ENCODE assay signal across 11 cellular contexts in genomic region chr3:158091526-158091925, GRCh38. TPM values are rescaled to one million over a fixed set of nuclear protein-coding genes. Genes with fewer than 3 reads are reported as not detected.
DNase-seq lines count a peak whose midpoint lies in the region; ATAC-seq, FAIRE-seq and TF ChIP-seq lines count a peak whose summit lies in the region.
"Had no signal": no experiment of that assay in that cellular context is flagged by ENCODE, and none has a peak within 500 bp of the region (broad histone marks: within the 10 kb centered on the region; RNA-seq: fewer than 3 reads in every experiment).

No MANE protein-coding gene starts in this region.

- H3K27me3 Mint-ChIP-seq in T-helper 17 cell, result peaks cover 70% of the 10 kb centered on the region

- intact Hi-C loops in left ventricle myocardium inferior (cut with micrococcal nuclease), result no loop called here
- intact Hi-C loops in cardiac septum (cut with DNase I), result no loop called here

- ATAC-seq in T-helper 17 cell, result no peak
- ATAC-seq: effector memory CD8-positive, alpha-beta T cell had no signal

- H3K4me1 Mint-ChIP-seq in T-helper 17 cell, result peaks cover 2% of the 10 kb centered on the region

- H3K27ac ChIP-seq in left ventricle myocardium inferior (replicated peaks), result no peak overlapping the region
- H3K27ac ChIP-seq: KMS-11, SK-N-MC had no signal

- FAIRE-seq in RCC 7860 (lab: Jason Lieb, UNC), result no peak

- TF ChIP-seq CTCF in left ventricle myocardium inferior (IDR thresholded peaks at IDR 0.05; ENCODE audit: borderline replicate concordance) (peak; percentile 35), fibroblast of mammary gland (conservative IDR thresholded peaks at IDR 0.05; ENCODE audit: control insufficient read depth, insufficient read depth, low read depth, low read length) (peak; percentile 28)

- no peak overlapping the region for H3K4me3 Mint-ChIP-seq in T-helper 17 cell
- H3K4me3 Mint-ChIP-seq: effector memory CD8-positive, alpha-beta T cell had no signal

- H3K27ac Mint-ChIP-seq in T-helper 17 cell, result no peak overlapping the region
- H3K27ac Mint-ChIP-seq: effector memory CD8-positive, alpha-beta T cell had no signal

- no peaks in the 10 kb centered on the region for H3K36me3 ChIP-seq in left ventricle myocardium inferior

- H3K36me3 Mint-ChIP-seq in T-helper 17 cell (ENCODE audit: low read depth), result no peaks in the 10 kb centered on the region

- peaks cover 4% of the 10 kb centered on the region for H3K4me1 ChIP-seq in left ventricle myocardium inferior

- no peaks in the 10 kb centered on the region for H3K9me3 ChIP-seq in left ventricle myocardium inferior (replicated peaks)
- H3K9me3 ChIP-seq in T-helper 17 cell (ENCODE audit: control insufficient read depth, low read length, poor library complexity, severe bottlenecking), result no peaks in the 10 kb centered on the region

- H3K4me3 ChIP-seq in left ventricle myocardium inferior (no peak overlapping the region), fibroblast of mammary gland (ENCODE audit: control insufficient read depth, low read depth, low read length) (no peak overlapping the region)
- H3K4me3 ChIP-seq: SK-N-MC had no signal

- H3K27me3 ChIP-seq in left ventricle myocardium inferior (ENCODE audit: low read depth), result peaks cover 100% of the 10 kb centered on the region

- DNase-seq in left ventricle myocardium inferior, result no peak
- DNase-seq in cardiac septum (ENCODE audit: low spot score), result no peak
- DNase-seq in RCC 7860 (ENCODE audit: low spot score), result peak; percentile 27
- peak; percentile 57 for DNase-seq in fibroblast of mammary gland (ENCODE audit: low read depth)
- DNase-seq in activated T-cell treated with anti-CD3 and anti-CD28 coated beads, Interleukin-2, amount 50 U/mL, for 1 hour, result no peak
- no peak for DNase-seq in kidney glomerular epithelial cell (lab: John Stamatoyannopoulos, UW)
- no peak for DNase-seq in T-helper 17 cell
- no peak for DNase-seq in mesenteric fat pad (ENCODE audit: low spot score)
- DNase-seq: effector memory CD8-positive, alpha-beta T cell had no signal

RNA-seq across cellular contexts. Expression of gene SHOX2, which starts 14.7 kb away (rescaled TPM):
- total RNA-seq in left ventricle myocardium inferior, result 0.11 TPM
- total RNA-seq in cardiac septum, result 0.94 TPM
- not detected for total RNA-seq in T-helper 17 cell
- total RNA-seq in mesenteric fat pad, result 0.35 TPM

RNA-seq across cellular contexts. Expression of gene RSRC1, which starts 18.4 kb away (rescaled TPM):
- total RNA-seq in left ventricle myocardium inferior, result 19.1 TPM
- 21.4 TPM for total RNA-seq in cardiac septum
- 10 to 100 TPM; 30.8 to 31.6 TPM for total RNA-seq in T-helper 17 cell
- total RNA-seq in mesenteric fat pad, result 28.8 TPM

Comparison
In these comparisons a context has a peak if more than half of its experiments do, and no peak if none do; other contexts are left out.
1. DNase-seq: peak in RCC 7860 (single experiment) and fibroblast of mammary gland (single experiment); none in left ventricle myocardium inferior (single experiment), cardiac septum (single experiment), activated T-cell treated with anti-CD3 and anti-CD28 coated beads, Interleukin-2, amount 50 U/mL, for 1 hour (single experiment), kidney glomerular epithelial cell (single experiment), T-helper 17 cell (0 of 3) and mesenteric fat pad (single experiment).